Comparison of ENCODE assay signal across 8 cellular contexts in the genomic region with DNA sequence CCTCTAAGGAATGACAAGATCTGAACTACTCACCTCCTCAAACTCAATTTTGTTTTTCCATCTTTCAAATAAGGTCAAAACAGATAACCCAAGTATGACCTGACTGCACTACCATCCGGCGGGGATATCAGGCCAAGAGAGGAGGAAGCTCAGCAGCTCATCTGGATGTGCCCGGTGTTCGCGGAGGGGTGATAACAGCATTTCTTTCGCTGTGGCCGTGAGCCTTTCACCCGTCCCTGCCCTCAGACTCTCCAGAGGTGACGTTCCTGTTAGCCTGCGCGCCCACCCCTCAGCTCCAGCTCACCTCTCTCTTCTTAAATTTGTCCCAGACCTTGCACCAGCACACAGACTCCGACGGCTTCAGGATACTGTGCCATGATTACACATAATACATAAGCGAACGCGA. TPM values are rescaled to one million over a fixed set of nuclear protein-coding genes. Genes with fewer than 3 reads are reported as not detected.
DNase-seq lines count a peak whose midpoint lies in the region; ATAC-seq, FAIRE-seq and TF ChIP-seq lines count a peak whose summit lies in the region.

No MANE protein-coding gene starts in this region.

- no peaks in the 10 kb centered on the region for H4K20me1 ChIP-seq in keratinocyte (ENCODE audit: control insufficient read depth, extremely low read depth, insufficient read depth, low read length)

- H3K4me1 ChIP-seq in keratinocyte (ENCODE audit: control insufficient read depth, extremely low read depth, insufficient read depth, low read length): peaks cover 6% of the 10 kb centered on the region

- H3K4me3 ChIP-seq in astrocyte of the cerebellum (ENCODE audit: low read depth, low read length) (peak overlapping the region; percentile 53), keratinocyte (ENCODE audit: control insufficient read depth in 2 of 3, extremely low read depth in 1 of 3, insufficient read depth in 2 of 3, low read depth in 1 of 3, low read length in 3 of 3) (peak overlapping the region; percentile 68 to 81 (median 79))

- H3K27ac ChIP-seq in 22Rv1 (peak overlapping the region; percentile 98), keratinocyte (ENCODE audit: control insufficient read depth, insufficient read depth, low read length) (peak overlapping the region; percentile 92)

- in situ Hi-C loops in astrocyte of the cerebellum (cut with HindIII; ENCODE audit: low sequenced_read_pairs): no loop called here

- H3K4me2 ChIP-seq in keratinocyte (ENCODE audit: control insufficient read depth, extremely low read depth, insufficient read depth, low read depth, low read length): peak overlapping the region; percentile 96

- H3K79me2 ChIP-seq in keratinocyte (ENCODE audit: control insufficient read depth, insufficient read depth, low read length): peaks cover 4% of the 10 kb centered on the region

- H3K36me3 ChIP-seq in keratinocyte (ENCODE audit: control insufficient read depth in 2 of 2, extremely low read depth in 1 of 2, insufficient read depth in 2 of 2, low read length in 2 of 2): no peaks in the 10 kb centered on the region

- dilution Hi-C loops in keratinocyte (cut with MboI; ENCODE audit: extremely low pct_ligation_motif_present, low sequenced_read_pairs): no loop called here

- no peaks in the 10 kb centered on the region for H3K27me3 ChIP-seq in keratinocyte (ENCODE audit: control insufficient read depth, extremely low read depth, insufficient read depth, low read length)

- TF ChIP-seq CTCF in 22Rv1 (IDR thresholded peaks at IDR 0.05) (no peak), astrocyte of the cerebellum (IDR thresholded peaks at IDR 0.05; ENCODE audit: low read depth, low read length, missing control alignments) (no peak), keratinocyte (optimal IDR thresholded peaks at IDR 0.05 in 1 of 3, IDR thresholded peaks at IDR 0.05 in 1 of 3, conservative IDR thresholded peaks at IDR 0.05 in 1 of 3; ENCODE audit: extremely low read depth in 1 of 3, insufficient read depth in 2 of 3, low read length in 3 of 3) (no peak)

- no peaks in the 10 kb centered on the region for H3K9me3 ChIP-seq in keratinocyte (ENCODE audit: control insufficient read depth, low read depth, low read length)

- ATAC-seq in GM18502 (IDR thresholded peaks at IDR 0.05; ENCODE audit: poor library complexity, unreplicated experiment) (peak; percentile 18), HG02943 (IDR thresholded peaks at IDR 0.05; ENCODE audit: low read depth, unreplicated experiment) (peak; percentile 30)

- peak overlapping the region; percentile 98 for H2AFZ ChIP-seq in keratinocyte (ENCODE audit: control insufficient read depth, low read length)

- DNase-seq in RCC 7860 (ENCODE audit: low spot score) (peak; percentile 10), astrocyte of the cerebellum (ENCODE audit: low read depth) (no peak), keratinocyte (ENCODE audit: low read depth, low spot score) (no peak), NCI-H2029 (lab: John Stamatoyannopoulos, UW) (no peak)
- DNase-seq in stimulated activated CD4-positive, alpha-beta T cell treated with anti-CD3 and anti-CD28 coated beads, Interleukin-4, amount 100 ng/mL, for 1 hour: peak; percentile 18

- peak overlapping the region; percentile 94 for H3K9ac ChIP-seq in keratinocyte (ENCODE audit: control insufficient read depth, extremely low read depth, insufficient read depth, low read length)

- FAIRE-seq in RCC 7860 (lab: Jason Lieb, UNC) (no peak), keratinocyte (lab: Jason Lieb, UNC) (no peak)

- no peaks in the 10 kb centered on the region for H3K9me1 ChIP-seq in keratinocyte (ENCODE audit: control insufficient read depth, extremely low read depth, insufficient read depth, low read length)

RNA-seq across cellular contexts. Expression of a gene that starts 0.5 kb away (rescaled TPM):
- 2.6 to 5.7 TPM (median 4.9 TPM) in 3 replicates for polyA plus RNA-seq in keratinocyte
- 10.0 TPM for polyA plus RNA-seq in keratinocyte (2011; ENCODE audit: low read depth)
- polyA plus RNA-seq in keratinocyte (2011; cell fraction: cytosol; rRNA removed): 2.6 and 3.3 TPM in 2 replicates
- polyA plus RNA-seq in keratinocyte (2011; cell fraction: nucleus; rRNA removed): 16.3 and 17.3 TPM in 2 replicates
- 2.4 and 3.1 TPM in 2 replicates for polyA plus RNA-seq in keratinocyte (2012; ENCODE audit: low replicate concordance)
- 0.36 to 6.8 TPM (median 4.0 TPM) in 3 replicates for polyA minus RNA-seq in keratinocyte
- polyA minus RNA-seq in keratinocyte (2011; cell fraction: cytosol; rRNA and poly(A)+ RNA removed): 2.3 TPM
- polyA minus RNA-seq in keratinocyte (2011; cell fraction: nucleus; rRNA and poly(A)+ RNA removed): 4.6 and 8.8 TPM in 2 replicates

Comparison
In these comparisons a context has a peak if more than half of its experiments do, and no peak if none do; other contexts are left out.
1. DNase-seq: peak in RCC 7860 (single experiment) and stimulated activated CD4-positive, alpha-beta T cell treated with anti-CD3 and anti-CD28 coated beads, Interleukin-4, amount 100 ng/mL, for 1 hour (single experiment); none in astrocyte of the cerebellum (single experiment), keratinocyte (single experiment) and NCI-H2029 (single experiment).